Comparison of ENCODE assay signal across 8 cellular contexts in genomic region chr15:75732809-75733451, GRCh38. TPM values are rescaled to one million over a fixed set of nuclear protein-coding genes. Genes with fewer than 3 reads are reported as not detected.
DNase-seq lines count a peak whose midpoint lies in the region; ATAC-seq and TF ChIP-seq lines count a peak whose summit lies in the region.

No MANE protein-coding gene starts in this region.

- H3K4me1 ChIP-seq in left lung: peaks cover 0 to 28% of the 10 kb centered on the region in 2 donors

- no peaks in the 10 kb centered on the region for H3K9me3 ChIP-seq in left lung

- peak; percentile 11 to 54 for DNase-seq in NCI-H446 (lab: John Stamatoyannopoulos, UW)
- no peak for DNase-seq in NCI-H446 treated with DMSO at 0.1 percent for 48 hours (lab: John Stamatoyannopoulos, UW)
- peak; percentile 64 for DNase-seq in LoVo (ENCODE audit: low spot score)
- peak; percentile 60 for DNase-seq in UCSD-AML1 (lab: John Stamatoyannopoulos, UW; ENCODE audit: unreplicated experiment)
- DNase-seq in cerebellar cortex (ENCODE audit: low spot score): peak; percentile 87
- DNase-seq in left lung: peak; percentile 74
- DNase-seq in stimulated activated CD8-positive, alpha-beta memory T cell treated with anti-CD3 and anti-CD28 coated beads, Interleukin-4, amount 100 ng/mL, for 24 hours (ENCODE audit: low read depth): peak; percentile 44

- H3K4me3 ChIP-seq in left lung: no peak overlapping the region

- no peak overlapping the region for H3K27ac ChIP-seq in left lung

- TF ChIP-seq CTCF in left lung (IDR thresholded peaks at IDR 0.05): peak; percentile 87 to 92

- ATAC-seq in left lung (peak; percentile 89), GM21737 (IDR thresholded peaks at IDR 0.05; ENCODE audit: unreplicated experiment) (no peak)

- peaks cover 0 to under 1% of the 10 kb centered on the region in 2 donors for H3K27me3 ChIP-seq in left lung

- H3K36me3 ChIP-seq in left lung: no peaks in the 10 kb centered on the region

- intact Hi-C loops in left lung (cut with DNase I): loop anchor here in 1 of 2 donors (10.0 kb wide), 1 partner anchor 72 kb away; no protein-coding TSS in a partner anchor

RNA-seq across cellular contexts. Expression of gene CSPG4, which starts 20.3 kb away (rescaled TPM):
- total RNA-seq in left lung: 10 to 100 TPM; 22.5 to 24.7 TPM
